Comparison of ENCODE assay signal across 8 cellular contexts in genomic region chr10:87860156-87860795, GRCh38. TPM values are rescaled to one million over a fixed set of nuclear protein-coding genes. Genes with fewer than 3 reads are reported as not detected.
DNase-seq lines count a peak whose midpoint lies in the region; ATAC-seq and TF ChIP-seq lines count a peak whose summit lies in the region.

No MANE protein-coding gene starts in this region.

- no peaks in the 10 kb centered on the region for H3K36me3 ChIP-seq in left lung

- H3K27me3 ChIP-seq in left lung: no peaks in the 10 kb centered on the region

- DNase-seq in DMS 273 (lab: John Stamatoyannopoulos, UW; ENCODE audit: unreplicated experiment) (peak; percentile 74), HFF-Myc (ENCODE audit: extremely low read depth, low read depth) (peak; percentile 66), NOMO-1 (lab: John Stamatoyannopoulos, UW; ENCODE audit: unreplicated experiment in 2 of 2) (peak; percentile 66 to 88), astrocyte of the cerebellum (ENCODE audit: low read depth) (peak; percentile 44), left lung (no peak), GM19238 (ENCODE audit: insufficient read length, low spot score) (no peak)
- no peak for DNase-seq in activated CD8-positive, alpha-beta memory T cell treated with anti-CD3 and anti-CD28 coated beads for 24 hours

- TF ChIP-seq CTCF in HFF-Myc (IDR thresholded peaks at IDR 0.05; ENCODE audit: low read depth, low read length, missing control alignments) (peak; percentile 43), astrocyte of the cerebellum (IDR thresholded peaks at IDR 0.05; ENCODE audit: low read depth, low read length, missing control alignments) (peak; percentile 47), left lung (IDR thresholded peaks at IDR 0.05) (peak; percentile 15 to 23)

- intact Hi-C loops in left lung (cut with DNase I): loop anchor here in 1 of 2 donors (5.0 to 10.0 kb wide), 2 partner anchors 527 to 695 kb away; no protein-coding TSS in a partner anchor

- no peaks in the 10 kb centered on the region for H3K9me3 ChIP-seq in left lung

- H3K4me1 ChIP-seq in left lung: peaks cover 0 to 17% of the 10 kb centered on the region in 2 donors

- in situ Hi-C loops in astrocyte of the cerebellum (cut with HindIII; ENCODE audit: low sequenced_read_pairs): loop anchor here (25.0 kb wide), 2 partner anchors 377 to 552 kb away; no protein-coding TSS in a partner anchor

- H3K4me3 ChIP-seq in HFF-Myc (replicated peaks; ENCODE audit: low read depth, low read length) (no peak overlapping the region), astrocyte of the cerebellum (ENCODE audit: low read depth, low read length) (no peak overlapping the region), left lung (no peak overlapping the region)

- no peak overlapping the region for H3K27ac ChIP-seq in left lung

- ATAC-seq in left lung (no peak), HG02840 (IDR thresholded peaks at IDR 0.05; ENCODE audit: low FRiP score, unreplicated experiment) (no peak)

RNA-seq across cellular contexts. Expression of gene KLLN, which starts 3.1 kb away (rescaled TPM):
- under 1 TPM; 0.58 to 0.65 TPM for total RNA-seq in left lung

RNA-seq across cellular contexts. Expression of gene PTEN, which starts 3.1 kb away (rescaled TPM):
- total RNA-seq in left lung: 100 to 1,000 TPM in 1 of 2 donors, 10 to 100 TPM in 1; 97.1 to 118 TPM

RNA-seq across cellular contexts. Expression of gene ATAD1, which starts 42.2 kb away (rescaled TPM):
- 10 to 100 TPM; 49.2 to 49.7 TPM for total RNA-seq in left lung

Comparison
In these comparisons a context has a peak if more than half of its experiments do, and no peak if none do; other contexts are left out.
1. DNase-seq: peak in DMS 273 (single experiment), HFF-Myc (single experiment), NOMO-1 (2 of 2) and astrocyte of the cerebellum (single experiment); none in left lung (0 of 2), GM19238 (single experiment) and activated CD8-positive, alpha-beta memory T cell treated with anti-CD3 and anti-CD28 coated beads for 24 hours (single experiment).
2. Peak in every context shown above with its lines, with median percentiles within 50 percentile points of each other: CTCF ChIP-seq.